9 cellular contexts compared by ENCODE assay signal in genomic region chr10:44857363-44858016, GRCh38. TPM values are rescaled to one million over a fixed set of nuclear protein-coding genes. Genes with fewer than 3 reads are reported as not detected.
DNase-seq lines count a peak whose midpoint lies in the region; ATAC-seq and TF ChIP-seq lines count a peak whose summit lies in the region.
"Had no signal": no experiment of that assay in that cellular context is flagged by ENCODE, and none has a peak within 500 bp of the region (broad histone marks: within the 10 kb centered on the region; RNA-seq: fewer than 3 reads in every experiment).

No MANE protein-coding gene starts in this region.

- intact Hi-C loops in activated B cell treated with CpG ODN at 0.5 μM for 24 hours (cut with micrococcal nuclease), result loop anchor here (1.0 to 5.0 kb wide), 3 partner anchors 470 to 1186 kb away; partner anchors contain the start of gene CXCL12
- intact Hi-C loops in left colon (cut with DNase I, micrococcal nuclease), result loop anchor here in 1 of 2 donors (5.0 to 10.0 kb wide), 3 partner anchors 463 to 1185 kb away; no protein-coding TSS in a partner anchor

- H3K27me3 ChIP-seq in GM23248 (replicated peaks; ENCODE audit: insufficient read depth), result no peaks in the 10 kb centered on the region
- H3K27me3 ChIP-seq in MG63, result no peaks in the 10 kb centered on the region

- peaks cover 23% of the 10 kb centered on the region for H3K4me1 ChIP-seq in GM23248 (ENCODE audit: insufficient read depth)

- 0 out of 2 replicates have a peak, but pooled peaks cover 4% of the 10 kb centered on the region for H3F3A ChIP-seq in GM23248 (ENCODE audit: insufficient read depth)

- CTCF ChIA-PET in activated B cell treated with CpG ODN at 0.5 μM for 24 hours (lab: Charles Lee), result interaction anchor here (1.0 to 1.4 kb wide), 2 partner anchors 10 to 16 kb away, joined by 3 read pairs; no protein-coding TSS in a partner anchor

- POLR2A ChIA-PET in activated B cell treated with CpG ODN at 0.5 μM for 24 hours (lab: Charles Lee), result no interaction called here

- H3K9me2 ChIP-seq in GM23248 (ENCODE audit: insufficient read depth), result no peaks in the 10 kb centered on the region

- no peaks in the 10 kb centered on the region for H3K9me3 Mint-ChIP-seq in activated B cell treated with CpG ODN at 0.5 μM for 24 hours
- H3K9me3 Mint-ChIP-seq in central memory CD8-positive, alpha-beta T cell, result no peaks in the 10 kb centered on the region

- no peaks in the 10 kb centered on the region for H3K4me1 Mint-ChIP-seq in activated B cell treated with CpG ODN at 0.5 μM for 24 hours
- no peaks in the 10 kb centered on the region for H3K4me1 Mint-ChIP-seq in central memory CD8-positive, alpha-beta T cell

- H3K36me3 ChIP-seq in GM23248 (ENCODE audit: low read depth), result no peaks in the 10 kb centered on the region
- no peaks in the 10 kb centered on the region for H3K36me3 ChIP-seq in MG63

- H3K9ac ChIP-seq in GM23248, result no peak overlapping the region

- no peaks in the 10 kb centered on the region for H3K36me3 Mint-ChIP-seq in activated B cell treated with CpG ODN at 0.5 μM for 24 hours (ENCODE audit: low read depth)
- peaks cover 1% of the 10 kb centered on the region for H3K36me3 Mint-ChIP-seq in central memory CD8-positive, alpha-beta T cell (ENCODE audit: insufficient read depth)

- H3K4me3 Mint-ChIP-seq in activated B cell treated with CpG ODN at 0.5 μM for 24 hours, result no peak overlapping the region
- H3K4me3 Mint-ChIP-seq in central memory CD8-positive, alpha-beta T cell, result no peak overlapping the region

- H3K27ac Mint-ChIP-seq in activated B cell treated with CpG ODN at 0.5 μM for 24 hours, result no peak overlapping the region
- H3K27ac Mint-ChIP-seq in central memory CD8-positive, alpha-beta T cell (ENCODE audit: low read depth), result no peak overlapping the region

- no peaks in the 10 kb centered on the region for H4K20me1 ChIP-seq in GM23248 (ENCODE audit: insufficient read depth)

- H3K4me3 ChIP-seq in GM23248 (no peak overlapping the region), MG63 (no peak overlapping the region)

- H3K79me2 ChIP-seq in GM23248 (ENCODE audit: insufficient read depth), result no peaks in the 10 kb centered on the region

- peaks cover 8% of the 10 kb centered on the region for H3K27me3 Mint-ChIP-seq in activated B cell treated with CpG ODN at 0.5 μM for 24 hours
- H3K27me3 Mint-ChIP-seq in central memory CD8-positive, alpha-beta T cell, result peaks cover 7% of the 10 kb centered on the region

- H3K4me2 ChIP-seq in GM23248 (ENCODE audit: unreplicated experiment), result no peak overlapping the region

- ATAC-seq in activated B cell treated with CpG ODN at 0.5 μM for 24 hours (ENCODE audit: low read depth), result peak; percentile 78
- ATAC-seq in central memory CD8-positive, alpha-beta T cell (replicated peaks; ENCODE audit: extremely low read depth, poor library complexity, severe bottlenecking), result peak; percentile 68
- ATAC-seq in left colon, result peak; percentile 75

- WGBS in GM23248 (ENCODE audit: low coverage in 1 of 2, low lambda C conversion rate in 2 of 2, missing lambda C conversion rate in 2 of 2), 2 experiments, result 41 to 43% methylated on average over 9 of the region's 9 CpGs

- H3K27ac ChIP-seq in GM23248, result no peak overlapping the region

- DNase-seq in GM03348 (ENCODE audit: low spot score) (peak; percentile 90), GM23248 (peak; percentile 81), MG63 (peak; percentile 85), activated B cell treated with CpG ODN at 0.5 μM for 24 hours (peak; percentile 38), left colon (peak in 1 of 2 donors; percentile 63), NCI-H187 (lab: John Stamatoyannopoulos, UW) (no peak)
- no peak for DNase-seq in central memory CD8-positive, alpha-beta T cell (ENCODE audit: low spot score in 2 of 2)
- DNase-seq in stimulated activated CD4-positive, alpha-beta T cell treated with anti-CD3 and anti-CD28 coated beads, TNF-alpha, amount 100 ng/mL, for 1 hour (ENCODE audit: low read depth in 3 of 3, low spot score in 1 of 3), result peak in 2 of 3 donors; percentile 19 to 49

- TF ChIP-seq CTCF in activated B cell treated with CpG ODN at 0.5 μM for 24 hours (IDR thresholded peaks at IDR 0.05), result peak; percentile 93

- in situ Hi-C loops in GM23248 (cut with MboI), result loop anchor here (10.0 to 25.0 kb wide), 2 partner anchors 473 to 795 kb away; partner anchors contain the start of gene CXCL12

- H3K9me3 ChIP-seq in GM23248 (ENCODE audit: low read depth), result no peaks in the 10 kb centered on the region
- H3K9me3 ChIP-seq in MG63, result no peaks in the 10 kb centered on the region

- H2AFZ ChIP-seq in GM23248, result no peak overlapping the region

RNA-seq across cellular contexts. Expression of gene TMEM72, which starts 53.6 kb away (rescaled TPM):
- total RNA-seq in GM23248 (2014; rRNA removed; shearing (Covaris generic)), result not detected in 2 replicates
- not detected in 2 replicates for polyA plus RNA-seq in GM23248 (2016; fragmentation: Nextera tagmentation; extraction: Ambion mirVana)
- total RNA-seq in MG63 (2014; rRNA removed; shearing (Covaris generic); ENCODE audit: low replicate concordance), result not detected in 2 replicates
- total RNA-seq in activated B cell treated with CpG ODN at 0.5 μM for 24 hours (not detected in 2 replicates), left colon (10 to 100 TPM; 25.0 to 33.1 TPM)
- total RNA-seq: glomerular endothelial cell had no signal

Comparison
In these comparisons a context has a peak if more than half of its experiments do, and no peak if none do; other contexts are left out.
1. DNase-seq: peak in GM03348 (single experiment), GM23248 (single experiment), MG63 (single experiment), activated B cell treated with CpG ODN at 0.5 μM for 24 hours (single experiment) and stimulated activated CD4-positive, alpha-beta T cell treated with anti-CD3 and anti-CD28 coated beads, TNF-alpha, amount 100 ng/mL, for 1 hour (2 of 3); none in central memory CD8-positive, alpha-beta T cell (0 of 2) and NCI-H187 (0 of 2).
2. RNA of gene TMEM72, which starts 53.6 kb away (total RNA-seq): 25.0 to 33.1 TPM in left colon; not detected in GM23248, not detected in MG63 and not detected in activated B cell treated with CpG ODN at 0.5 μM for 24 hours; every median in the first group is over 10 times any median in the second.
3. Peak in every context shown above with its lines, with median percentiles within 50 percentile points of each other: ATAC-seq.